ENCODE assay signal across 23 cellular contexts in the genomic region with DNA sequence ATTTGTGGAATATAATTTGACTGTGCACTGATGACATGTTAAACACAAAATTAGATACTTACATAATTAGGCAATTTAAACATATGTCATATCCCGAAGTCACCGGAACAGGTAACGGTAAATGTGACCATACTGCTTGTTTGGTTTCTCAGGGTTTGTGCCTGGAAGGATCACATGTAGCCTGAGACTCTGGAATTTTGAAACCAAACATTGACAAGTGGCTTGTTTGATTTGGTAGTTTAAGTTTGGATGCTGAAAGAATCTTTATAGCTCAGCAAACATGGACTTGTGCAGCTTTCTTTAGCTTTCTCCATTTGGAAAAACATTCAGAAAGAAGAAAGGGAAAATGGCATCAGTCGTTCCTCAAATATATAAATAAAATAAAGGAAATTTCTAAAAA.
"Had no signal": no experiment of that assay in that cellular context is flagged by ENCODE, and none has a peak within 500 bp of the region (broad histone marks: within the 10 kb centered on the region; RNA-seq: fewer than 3 reads in every experiment).

No MANE protein-coding gene starts in this region.

- H3K27me3 ChIP-seq: brain microvascular endothelial cell, dorsolateral prefrontal cortex, heart left ventricle, upper lobe of left lung had no signal

- H3K9me3 ChIP-seq: heart left ventricle, lower lobe of right lung, upper lobe of left lung had no signal

- DNase-seq: activated CD4-positive, alpha-beta T cell treated with anti-CD3 and anti-CD28 coated beads for 48 hours; activated CD4-positive, alpha-beta T cell treated with anti-CD3 and anti-CD28 coated beads, Interleukin-2, amount 50 U/mL, for 48 hours; activated CD8-positive, alpha-beta memory T cell treated with anti-CD3 and anti-CD28 coated beads for 24 hours; activated effector memory CD4-positive, alpha-beta T cell treated with Interleukin-2 at 50 U/mL for 16 hours; activated naive CD4-positive, alpha-beta T cell treated with anti-CD3 and anti-CD28 coated beads for 36 hours; activated naive CD8-positive, alpha-beta T cell treated with anti-CD3 and anti-CD28 coated beads, Interleukin-2, amount 10 ng/mL, durations not matched to agents 7 days and 5 days; brain microvascular endothelial cell; dorsolateral prefrontal cortex; effector memory CD4-positive, alpha-beta T cell; heart left ventricle; kidney glomerular epithelial cell; lower lobe of right lung; mesendoderm; right cardiac atrium; stimulated activated CD4-positive, alpha-beta T cell treated with anti-CD3 and anti-CD28 coated beads, Interleukin-12 subunit alpha, Interleukin-12 subunit beta, amount 100 ng/mL, for 4 hours; stimulated activated CD4-positive, alpha-beta T cell treated with anti-CD3 and anti-CD28 coated beads, Interleukin-4, amount 100 ng/mL, for 1 hour; upper lobe of left lung had no signal

- FAIRE-seq: astrocyte had no signal

- ATAC-seq: activated CD4-positive, CD25-positive, alpha-beta regulatory T cell treated with anti-CD3 and anti-CD28 coated beads, Interleukin-2, amount 50 U/mL, for 24 hours; heart left ventricle; left lobe of liver; natural killer cell treated with Interleukin-12 subunit alpha and Interleukin-12 subunit beta and Interleukin-15 and Interleukin-18, amount 100 ng/mL, for 72 hours; right cardiac atrium; SK-N-SH treated with all-trans-retinoic acid at 6 μM for 48 hours had no signal

- H3K27ac ChIP-seq: brain microvascular endothelial cell, coronary artery, lower lobe of right lung, upper lobe of left lung had no signal

- H3K36me3 ChIP-seq: brain microvascular endothelial cell, heart left ventricle, lower lobe of right lung, upper lobe of left lung had no signal

- H3K4me3 ChIP-seq: coronary artery, dorsolateral prefrontal cortex, heart left ventricle, lower lobe of right lung, upper lobe of left lung had no signal
